Comparison of ENCODE assay signal across 23 cellular contexts in genomic region chr7:80517177-80517804, GRCh38. TPM values are rescaled to one million over a fixed set of nuclear protein-coding genes. Genes with fewer than 3 reads are reported as not detected.
DNase-seq lines count a peak whose midpoint lies in the region; ATAC-seq and TF ChIP-seq lines count a peak whose summit lies in the region.
"Had no signal": no experiment of that assay in that cellular context is flagged by ENCODE, and none has a peak within 500 bp of the region (broad histone marks: within the 10 kb centered on the region; RNA-seq: fewer than 3 reads in every experiment).

No MANE protein-coding gene starts in this region.

- WGBS in right cardiac atrium = 46% methylated on average over 4 of the region's 4 CpGs

- no peak for TF ChIP-seq POLR2A in erythroblast (IDR thresholded peaks at IDR 0.05; ENCODE audit: low read length)

- H3K9me3 Mint-ChIP-seq in mesothelial cell of epicardium = peaks cover 3% of the 10 kb centered on the region
- H3K9me3 Mint-ChIP-seq: activated B cell treated with CpG ODN at 0.5 μM for 24 hours; activated T-helper 1 cell treated with anti-CD3 and anti-CD28 coated beads, Interleukin-12 subunit alpha, Interleukin-12 subunit beta, Interleukin-2, Interleukin-4 antibody, amounts not matched to agents 30 ng/mL and 10 ng/mL and 1 ng/mL, durations not matched to agents 14 hours and 24 hours and 36 hours had no signal

- H3K27me3 Mint-ChIP-seq in mesothelial cell of epicardium (ENCODE audit: low read depth) (no peaks in the 10 kb centered on the region), T-helper 17 cell (no peaks in the 10 kb centered on the region)
- H3K27me3 Mint-ChIP-seq: activated B cell treated with CpG ODN at 0.5 μM for 24 hours; CD8-positive, alpha-beta memory T cell had no signal

- H3K27ac ChIP-seq in cardiac muscle cell (peak overlapping the region; percentile 42), right cardiac atrium (ENCODE audit: low read length) (no peak overlapping the region)
- H3K27ac ChIP-seq: RWPE1 had no signal

- no peak overlapping the region for H3K4me3 ChIP-seq in cardiac muscle cell
- H3K4me3 ChIP-seq in right cardiac atrium (ENCODE audit: low read length) = no peak overlapping the region
- H3K4me3 ChIP-seq: HAP-1, pancreas had no signal

- no peak overlapping the region for H3K4me3 Mint-ChIP-seq in mesothelial cell of epicardium
- no peak overlapping the region for H3K4me3 Mint-ChIP-seq in T-helper 17 cell
- H3K4me3 Mint-ChIP-seq: activated B cell treated with CpG ODN at 0.5 μM for 24 hours; activated T-helper 1 cell treated with anti-CD3 and anti-CD28 coated beads, Interleukin-12 subunit alpha, Interleukin-12 subunit beta, Interleukin-2, Interleukin-4 antibody, amounts not matched to agents 30 ng/mL and 10 ng/mL and 1 ng/mL, durations not matched to agents 14 hours and 24 hours and 36 hours; CD8-positive, alpha-beta memory T cell had no signal

- no peaks in the 10 kb centered on the region for H3K36me3 ChIP-seq in cardiac muscle cell
- H3K36me3 ChIP-seq: HAP-1, pancreas had no signal

- H3K27ac Mint-ChIP-seq in mesothelial cell of epicardium (peak overlapping the region; percentile 17), T-helper 17 cell (no peak overlapping the region)
- H3K27ac Mint-ChIP-seq: activated B cell treated with CpG ODN at 0.5 μM for 24 hours; activated T-helper 1 cell treated with anti-CD3 and anti-CD28 coated beads, Interleukin-12 subunit alpha, Interleukin-12 subunit beta, Interleukin-2, Interleukin-4 antibody, amounts not matched to agents 30 ng/mL and 10 ng/mL and 1 ng/mL, durations not matched to agents 14 hours and 24 hours and 36 hours; CD8-positive, alpha-beta memory T cell had no signal

- peaks cover 7% of the 10 kb centered on the region for H3K4me1 Mint-ChIP-seq in mesothelial cell of epicardium
- no peaks in the 10 kb centered on the region for H3K4me1 Mint-ChIP-seq in T-helper 17 cell
- H3K4me1 Mint-ChIP-seq: activated B cell treated with CpG ODN at 0.5 μM for 24 hours; CD8-positive, alpha-beta memory T cell had no signal

- H3K36me3 Mint-ChIP-seq in mesothelial cell of epicardium (no peaks in the 10 kb centered on the region), T-helper 17 cell (ENCODE audit: low read depth) (no peaks in the 10 kb centered on the region)
- H3K36me3 Mint-ChIP-seq: CD8-positive, alpha-beta memory T cell had no signal

- H3K9me3 ChIP-seq in cardiac muscle cell (ENCODE audit: low read depth) = no peaks in the 10 kb centered on the region
- H3K9me3 ChIP-seq in right cardiac atrium (ENCODE audit: control insufficient read depth, low read length) = no peaks in the 10 kb centered on the region
- H3K9me3 ChIP-seq in T-helper 17 cell (ENCODE audit: control insufficient read depth, low read length, poor library complexity, severe bottlenecking) = peaks cover 2% of the 10 kb centered on the region
- H3K9me3 ChIP-seq: HAP-1, pancreas had no signal

- TF ChIP-seq CTCF in cardiac muscle cell (IDR thresholded peaks at IDR 0.05; ENCODE audit: low read depth, low read length) = no peak
- no peak for TF ChIP-seq CTCF in mesothelial cell of epicardium (IDR thresholded peaks at IDR 0.05; ENCODE audit: unreplicated experiment)

- DNase-seq in cardiac muscle cell (ENCODE audit: low read depth in 1 of 2, low spot score in 1 of 2) (no peak), right cardiac atrium (no peak), erythroblast (lab: John Stamatoyannopoulos, UW) (peak; percentile 20 to 24), mesothelial cell of epicardium (ENCODE audit: low spot score in 2 of 2, unreplicated experiment in 2 of 2) (no peak), T-helper 17 cell (no peak)
- no peak for DNase-seq in stimulated activated CD8-positive, alpha-beta memory T cell treated with anti-CD3 and anti-CD28 coated beads, Interleukin-4, amount 100 ng/mL, for 48 hours
- DNase-seq: activated B cell treated with CpG ODN at 0.5 μM for 24 hours; activated CD8-positive, alpha-beta memory T cell treated with anti-CD3 and anti-CD28 coated beads for 24 hours; CD8-positive, alpha-beta memory T cell; effector CD8-positive, alpha-beta T cell; hypothalamus; NCI-H1930; NCI-H524 treated with DMSO at 0.1 percent for 48 hours; pancreas; stimulated activated naive CD4-positive, alpha-beta T cell treated with Interleukin-2 at 50 U/mL for 16 hours had no signal

- H3K4me1 ChIP-seq in cardiac muscle cell (ENCODE audit: low read depth) (peaks cover 12% of the 10 kb centered on the region), right cardiac atrium (ENCODE audit: control insufficient read depth, insufficient read depth, low read length) (no peaks in the 10 kb centered on the region)

- H3K27me3 ChIP-seq in cardiac muscle cell (no peaks in the 10 kb centered on the region), right cardiac atrium (ENCODE audit: control insufficient read depth, insufficient read depth) (no peaks in the 10 kb centered on the region)
- H3K27me3 ChIP-seq: pancreas had no signal

- ATAC-seq in right cardiac atrium = no peak
- ATAC-seq in GM19397 (IDR thresholded peaks at IDR 0.05; ENCODE audit: unreplicated experiment) = no peak
- no peak for ATAC-seq in T-helper 17 cell
- ATAC-seq in HG03571 (IDR thresholded peaks at IDR 0.05; ENCODE audit: unreplicated experiment) = no peak

- intact Hi-C loops in right cardiac atrium (cut with DNase I) = no loop called here

RNA-seq across cellular contexts. Expression of gene GNAT3, which starts 5.4 kb away (rescaled TPM):
- total RNA-seq in cardiac muscle cell (not detected in 2 replicates), right cardiac atrium (not detected), mesothelial cell of epicardium (not detected in 3 replicates), T-helper 17 cell (not detected)
- polyA plus RNA-seq in cardiac muscle cell (not detected in 2 replicates), right cardiac atrium (not detected)
- total RNA-seq: A673; activated B cell treated with CpG ODN at 0.5 μM for 24 hours; activated T-helper 1 cell treated with anti-CD3 and anti-CD28 coated beads, Interleukin-12 subunit alpha, Interleukin-12 subunit beta, Interleukin-2, Interleukin-4 antibody, amounts not matched to agents 30 ng/mL and 10 ng/mL and 1 ng/mL, durations not matched to agents 14 hours and 24 hours and 36 hours; CD8-positive, alpha-beta memory T cell; T-helper 1 cell treated with Interleukin-12 subunit alpha and Interleukin-12 subunit beta and Interleukin-4 antibody, amounts not matched to agents 30 ng/mL and 1 ng/mL, for 36 hours; urinary bladder had no signal
- polyA plus RNA-seq: CD8-positive, alpha-beta memory T cell; pancreas; urinary bladder had no signal

Comparison
In these comparisons a context has a peak if more than half of its experiments do, and no peak if none do; other contexts are left out.
1. DNase-seq: peak in erythroblast (2 of 2); none in cardiac muscle cell (0 of 2), right cardiac atrium (0 of 3), mesothelial cell of epicardium (0 of 2), T-helper 17 cell (0 of 3) and stimulated activated CD8-positive, alpha-beta memory T cell treated with anti-CD3 and anti-CD28 coated beads, Interleukin-4, amount 100 ng/mL, for 48 hours (single experiment).